1 cellular context compared by ENCODE assay signal in the genomic region with DNA sequence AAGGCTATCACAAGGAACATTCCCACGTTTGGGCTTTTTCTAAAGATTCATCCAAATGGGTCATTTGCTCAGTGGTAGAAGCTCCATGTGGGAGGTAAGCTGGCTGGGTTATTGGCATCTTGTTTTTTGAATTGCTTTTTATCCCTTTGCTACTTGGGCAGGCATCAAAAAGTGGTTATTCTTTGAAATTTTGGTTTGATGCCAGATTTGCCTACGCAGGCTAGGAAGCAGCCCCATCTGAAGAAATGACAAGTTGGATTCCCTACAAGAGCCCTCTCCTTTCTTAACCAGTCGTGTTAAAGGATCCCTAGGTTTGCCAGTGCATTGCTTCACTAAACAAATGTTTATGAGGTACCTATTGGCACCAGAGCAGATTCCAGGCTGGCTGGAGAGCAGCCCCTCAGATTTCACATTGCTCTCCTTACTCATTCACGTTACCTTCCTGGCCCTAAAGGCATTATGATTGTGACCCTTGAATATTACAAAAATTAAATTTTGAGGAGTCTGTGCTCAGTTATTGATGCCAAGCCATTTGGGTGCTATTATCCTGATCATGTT.
TF ChIP-seq lines count a peak whose summit lies in the region.

No MANE protein-coding gene starts in this region.

TF ChIP-seq in HCT116, 20 proteins besides CTCF, POLR2A, EP300 and RAD21 (continued from another document):
- TF ChIP-seq, protein P1, sequence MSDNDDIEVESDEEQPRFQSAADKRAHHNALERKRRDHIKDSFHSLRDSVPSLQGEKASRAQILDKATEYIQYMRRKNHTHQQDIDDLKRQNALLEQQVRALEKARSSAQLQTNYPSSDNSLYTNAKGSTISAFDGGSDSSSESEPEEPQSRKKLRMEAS (IDR thresholded peaks at IDR 0.05): no peak
- no peak for TF ChIP-seq JUND (IDR thresholded peaks at IDR 0.05)
- no peak for TF ChIP-seq SP1 (IDR thresholded peaks at IDR 0.05; ENCODE audit: low read depth)
